In the genomic region with DNA sequence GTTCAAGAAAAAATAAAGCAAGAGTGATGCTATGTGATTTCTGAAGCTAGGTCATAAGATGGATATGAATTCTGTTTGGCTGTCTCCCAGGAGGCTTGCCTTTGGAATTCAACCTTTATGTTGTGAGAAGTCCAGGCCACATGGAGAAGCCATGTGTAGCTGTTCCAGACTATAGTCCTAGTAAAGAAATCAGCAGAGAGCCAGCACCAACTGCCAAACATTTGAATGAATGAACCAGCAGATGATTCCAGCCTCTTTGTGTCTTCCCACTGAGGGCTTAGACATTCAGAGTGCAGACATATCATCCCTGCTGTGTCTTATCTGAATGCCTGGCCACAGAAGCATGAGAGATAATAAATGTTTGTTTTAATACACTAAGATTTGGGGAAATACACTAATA, we compare ENCODE assay signal across 1 cellular context.
TF ChIP-seq lines count a peak whose summit lies in the region.

No MANE protein-coding gene starts in this region.

TF ChIP-seq in GM23338, 12 proteins besides CTCF, POLR2A, EP300 and RAD21 (continued from another document):
- TF ChIP-seq, protein P1, sequence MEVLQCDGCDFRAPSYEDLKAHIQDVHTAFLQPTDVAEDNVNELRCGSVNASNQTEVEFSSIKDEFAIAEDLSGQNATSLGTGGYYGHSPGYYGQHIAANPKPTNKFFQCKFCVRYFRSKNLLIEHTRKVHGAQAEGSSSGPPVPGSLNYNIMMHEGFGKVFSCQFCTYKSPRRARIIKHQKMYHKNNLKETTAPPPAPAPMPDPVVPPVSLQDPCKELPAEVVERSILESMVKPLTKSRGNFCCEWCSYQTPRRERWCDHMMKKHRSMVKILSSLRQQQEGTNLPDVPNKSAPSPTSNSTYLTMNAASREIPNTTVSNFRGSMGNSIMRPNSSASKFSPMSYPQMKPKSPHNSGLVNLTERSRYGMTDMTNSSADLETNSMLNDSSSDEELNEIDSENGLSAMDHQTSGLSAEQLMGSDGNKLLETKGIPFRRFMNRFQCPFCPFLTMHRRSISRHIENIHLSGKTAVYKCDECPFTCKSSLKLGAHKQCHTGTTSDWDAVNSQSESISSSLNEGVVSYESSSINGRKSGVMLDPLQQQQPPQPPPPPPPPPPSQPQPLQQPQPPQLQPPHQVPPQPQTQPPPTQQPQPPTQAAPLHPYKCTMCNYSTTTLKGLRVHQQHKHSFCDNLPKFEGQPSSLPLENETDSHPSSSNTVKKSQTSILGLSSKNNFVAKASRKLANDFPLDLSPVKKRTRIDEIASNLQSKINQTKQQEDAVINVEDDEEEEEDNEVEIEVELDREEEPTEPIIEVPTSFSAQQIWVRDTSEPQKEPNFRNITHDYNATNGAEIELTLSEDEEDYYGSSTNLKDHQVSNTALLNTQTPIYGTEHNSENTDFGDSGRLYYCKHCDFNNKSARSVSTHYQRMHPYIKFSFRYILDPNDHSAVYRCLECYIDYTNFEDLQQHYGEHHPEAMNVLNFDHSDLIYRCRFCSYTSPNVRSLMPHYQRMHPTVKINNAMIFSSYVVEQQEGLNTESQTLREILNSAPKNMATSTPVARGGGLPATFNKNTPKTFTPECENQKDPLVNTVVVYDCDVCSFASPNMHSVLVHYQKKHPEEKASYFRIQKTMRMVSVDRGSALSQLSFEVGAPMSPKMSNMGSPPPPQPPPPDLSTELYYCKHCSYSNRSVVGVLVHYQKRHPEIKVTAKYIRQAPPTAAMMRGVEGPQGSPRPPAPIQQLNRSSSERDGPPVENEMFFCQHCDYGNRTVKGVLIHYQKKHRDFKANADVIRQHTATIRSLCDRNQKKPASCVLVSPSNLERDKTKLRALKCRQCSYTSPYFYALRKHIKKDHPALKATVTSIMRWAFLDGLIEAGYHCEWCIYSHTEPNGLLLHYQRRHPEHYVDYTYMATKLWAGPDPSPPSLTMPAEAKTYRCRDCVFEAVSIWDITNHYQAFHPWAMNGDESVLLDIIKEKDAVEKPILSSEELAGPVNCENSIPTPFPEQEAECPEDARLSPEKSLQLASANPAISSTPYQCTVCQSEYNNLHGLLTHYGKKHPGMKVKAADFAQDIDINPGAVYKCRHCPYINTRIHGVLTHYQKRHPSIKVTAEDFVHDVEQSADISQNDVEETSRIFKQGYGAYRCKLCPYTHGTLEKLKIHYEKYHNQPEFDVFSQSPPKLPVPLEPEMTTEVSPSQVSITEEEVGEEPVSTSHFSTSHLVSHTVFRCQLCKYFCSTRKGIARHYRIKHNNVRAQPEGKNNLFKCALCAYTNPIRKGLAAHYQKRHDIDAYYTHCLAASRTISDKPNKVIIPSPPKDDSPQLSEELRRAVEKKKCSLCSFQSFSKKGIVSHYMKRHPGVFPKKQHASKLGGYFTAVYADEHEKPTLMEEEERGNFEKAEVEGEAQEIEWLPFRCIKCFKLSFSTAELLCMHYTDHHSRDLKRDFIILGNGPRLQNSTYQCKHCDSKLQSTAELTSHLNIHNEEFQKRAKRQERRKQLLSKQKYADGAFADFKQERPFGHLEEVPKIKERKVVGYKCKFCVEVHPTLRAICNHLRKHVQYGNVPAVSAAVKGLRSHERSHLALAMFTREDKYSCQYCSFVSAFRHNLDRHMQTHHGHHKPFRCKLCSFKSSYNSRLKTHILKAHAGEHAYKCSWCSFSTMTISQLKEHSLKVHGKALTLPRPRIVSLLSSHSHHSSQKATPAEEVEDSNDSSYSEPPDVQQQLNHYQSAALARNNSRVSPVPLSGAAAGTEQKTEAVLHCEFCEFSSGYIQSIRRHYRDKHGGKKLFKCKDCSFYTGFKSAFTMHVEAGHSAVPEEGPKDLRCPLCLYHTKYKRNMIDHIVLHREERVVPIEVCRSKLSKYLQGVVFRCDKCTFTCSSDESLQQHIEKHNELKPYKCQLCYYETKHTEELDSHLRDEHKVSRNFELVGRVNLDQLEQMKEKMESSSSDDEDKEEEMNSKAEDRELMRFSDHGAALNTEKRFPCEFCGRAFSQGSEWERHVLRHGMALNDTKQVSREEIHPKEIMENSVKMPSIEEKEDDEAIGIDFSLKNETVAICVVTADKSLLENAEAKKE (CRISPR knock-in tag; IDR thresholded peaks at IDR 0.05): no peak
- no peak for TF ChIP-seq STAT1 (IDR thresholded peaks at IDR 0.05; ENCODE audit: unreplicated experiment)
- TF ChIP-seq, protein P2, sequence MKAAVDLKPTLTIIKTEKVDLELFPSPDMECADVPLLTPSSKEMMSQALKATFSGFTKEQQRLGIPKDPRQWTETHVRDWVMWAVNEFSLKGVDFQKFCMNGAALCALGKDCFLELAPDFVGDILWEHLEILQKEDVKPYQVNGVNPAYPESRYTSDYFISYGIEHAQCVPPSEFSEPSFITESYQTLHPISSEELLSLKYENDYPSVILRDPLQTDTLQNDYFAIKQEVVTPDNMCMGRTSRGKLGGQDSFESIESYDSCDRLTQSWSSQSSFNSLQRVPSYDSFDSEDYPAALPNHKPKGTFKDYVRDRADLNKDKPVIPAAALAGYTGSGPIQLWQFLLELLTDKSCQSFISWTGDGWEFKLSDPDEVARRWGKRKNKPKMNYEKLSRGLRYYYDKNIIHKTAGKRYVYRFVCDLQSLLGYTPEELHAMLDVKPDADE (IDR thresholded peaks at IDR 0.05): no peak
- no peak for TF ChIP-seq POLR2AphosphoS5 (IDR thresholded peaks at IDR 0.05; ENCODE audit: low read depth)
- TF ChIP-seq CREB1 (CRISPR knock-in tag; IDR thresholded peaks at IDR 0.05; ENCODE audit: low read depth): no peak
TF ChIP-seq in GM23338: peak in this region for 0.
